ENCODE assay signal across 20 cellular contexts in the genomic region with DNA sequence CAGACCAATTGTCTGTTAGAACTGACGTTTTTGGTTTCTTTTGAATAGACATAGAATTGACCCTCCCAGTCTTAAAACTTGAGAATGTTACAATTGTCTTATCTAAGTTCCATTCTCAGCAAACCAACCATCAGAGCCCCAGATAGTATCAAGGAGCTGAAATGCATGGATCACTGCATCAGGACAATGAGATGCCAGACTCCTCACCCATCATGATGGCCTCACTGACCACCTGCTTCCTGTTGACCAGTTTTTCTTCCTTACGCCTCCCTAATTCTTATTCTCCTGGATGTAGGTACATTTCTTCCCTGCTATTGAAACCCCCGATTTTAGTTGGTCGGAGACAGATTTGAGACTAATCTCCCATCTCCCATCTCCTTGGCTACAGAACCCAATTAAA. TPM values are rescaled to one million over a fixed set of nuclear protein-coding genes. Genes with fewer than 3 reads are reported as not detected.
"Had no signal": no experiment of that assay in that cellular context is flagged by ENCODE, and none has a peak within 500 bp of the region (broad histone marks: within the 10 kb centered on the region; RNA-seq: fewer than 3 reads in every experiment).

No MANE protein-coding gene starts in this region.

- ATAC-seq: gastroesophageal sphincter; left colon; naive thymus-derived CD8-positive, alpha-beta T cell had no signal

- H3K27ac ChIP-seq: colonic mucosa, esophagus squamous epithelium, gastroesophageal sphincter, neutrophil, stomach had no signal

- H3K27me3 ChIP-seq: colonic mucosa, gastroesophageal sphincter had no signal

- DNase-seq: colonic mucosa; dermis blood vessel endothelial cell; esophagus squamous epithelium; glutamatergic neuron; islet precursor cell; left colon; left ventricle myocardium superior; naive thymus-derived CD8-positive, alpha-beta T cell; right cardiac atrium; small intestine; stimulated activated CD4-positive, alpha-beta T cell treated with anti-CD3 and anti-CD28 coated beads, Interleukin-12 subunit alpha, Interleukin-12 subunit beta, amount 100 ng/mL, for 4 hours; stimulated activated naive CD4-positive, alpha-beta T cell; stomach; trophoblast cell had no signal

- H3K4me1 ChIP-seq: colonic mucosa had no signal

- H3K36me3 ChIP-seq: colonic mucosa, esophagus squamous epithelium, gastroesophageal sphincter, neutrophil, stomach had no signal

- H3K4me3 ChIP-seq: colonic mucosa, esophagus squamous epithelium, gastroesophageal sphincter, stomach had no signal

- H3K9me3 ChIP-seq: colonic mucosa, esophagus squamous epithelium, gastroesophageal sphincter, neutrophil, stomach had no signal

RNA-seq across cellular contexts. Expression of a gene that starts 17.7 kb away (rescaled TPM):
- total RNA-seq: colonic mucosa, epithelial cell of proximal tubule, esophagus squamous epithelium, gastroesophageal sphincter, left colon, left ventricle myocardium superior, mesenteric fat pad, osteoblast, pulmonary artery endothelial cell, right cardiac atrium had no signal
